ENCODE assay signal across 15 cellular contexts in the genomic region with DNA sequence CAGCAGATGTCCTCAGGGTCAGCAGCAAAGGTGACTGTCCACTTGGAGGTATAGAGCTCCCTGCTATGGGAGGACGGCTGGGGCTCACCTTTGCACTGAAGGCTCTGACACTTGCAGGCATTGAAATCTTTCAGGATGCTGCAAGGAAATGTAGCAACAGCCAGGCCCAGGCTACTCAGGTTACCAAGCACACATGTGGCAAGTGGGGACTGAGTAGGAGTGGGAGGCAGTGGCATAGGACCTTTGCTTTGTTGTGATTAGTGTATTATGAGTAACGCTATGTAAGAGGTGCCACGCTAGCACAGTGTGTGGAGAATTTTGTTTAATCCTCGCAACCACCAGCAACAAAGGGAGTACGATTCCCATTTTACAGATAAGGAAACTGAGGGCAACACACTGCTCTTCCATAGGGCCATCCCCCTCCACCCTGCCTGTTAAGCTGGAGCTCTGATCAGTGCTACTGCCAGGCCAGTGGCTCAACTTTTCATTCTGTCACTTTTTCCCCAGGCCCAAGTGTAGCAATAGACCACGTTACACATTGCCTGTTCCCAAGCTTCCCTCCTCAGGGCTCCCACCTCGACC. TPM values are rescaled to one million over a fixed set of nuclear protein-coding genes. Genes with fewer than 3 reads are reported as not detected.
DNase-seq lines count a peak whose midpoint lies in the region; ATAC-seq lines count a peak whose summit lies in the region.
"Had no signal": no experiment of that assay in that cellular context is flagged by ENCODE, and none has a peak within 500 bp of the region (broad histone marks: within the 10 kb centered on the region; RNA-seq: fewer than 3 reads in every experiment).

No MANE protein-coding gene starts in this region.

- DNase-seq in NCI-H2107 treated with DMSO at 0.1 percent for 48 hours (lab: John Stamatoyannopoulos, UW; ENCODE audit: unreplicated experiment) = peak; percentile 34
- DNase-seq in NCI-H2107 (lab: John Stamatoyannopoulos, UW) = no peak
- no peak for DNase-seq in activated naive CD8-positive, alpha-beta T cell treated with anti-CD3 and anti-CD28 coated beads for 36 hours
- DNase-seq in islet precursor cell = peak; percentile 47
- no peak for DNase-seq in NCI-H1417 (lab: John Stamatoyannopoulos, UW)
- no peak for DNase-seq in ureter (ENCODE audit: low spot score)
- DNase-seq: COR-L47, H9, NCI-H146, NCI-H82 had no signal

- no peaks in the 10 kb centered on the region for H4K20me1 ChIP-seq in BLaER1

- no peak overlapping the region for H3K4me2 ChIP-seq in BLaER1

- peaks cover 69% of the 10 kb centered on the region for H3K4me1 ChIP-seq in BLaER1

- ATAC-seq in GM19467 (IDR thresholded peaks at IDR 0.05; ENCODE audit: unreplicated experiment) = no peak

- peak overlapping the region; percentile 54 for H3K27ac Mint-ChIP-seq in activated naive CD8-positive, alpha-beta T cell treated with anti-CD3 and anti-CD28 coated beads for 36 hours

- H3K9me3 Mint-ChIP-seq in activated naive CD8-positive, alpha-beta T cell treated with anti-CD3 and anti-CD28 coated beads for 36 hours = no peaks in the 10 kb centered on the region
- H3K9me3 Mint-ChIP-seq: H9 had no signal

- H3K4me3 Mint-ChIP-seq in activated naive CD8-positive, alpha-beta T cell treated with anti-CD3 and anti-CD28 coated beads for 36 hours = no peak overlapping the region
- H3K4me3 Mint-ChIP-seq: H9 had no signal

- no peaks in the 10 kb centered on the region for H3K27me3 ChIP-seq in BLaER1

- no peak overlapping the region for H3K9ac ChIP-seq in BLaER1

- peaks cover 24% of the 10 kb centered on the region for H3K4me1 Mint-ChIP-seq in activated naive CD8-positive, alpha-beta T cell treated with anti-CD3 and anti-CD28 coated beads for 36 hours
- H3K4me1 Mint-ChIP-seq: H9 had no signal

- no peak overlapping the region for H3K4me3 ChIP-seq in BLaER1

- peaks cover 89% of the 10 kb centered on the region for H3K36me3 ChIP-seq in BLaER1

- peaks cover 19% of the 10 kb centered on the region for H3K36me3 Mint-ChIP-seq in activated naive CD8-positive, alpha-beta T cell treated with anti-CD3 and anti-CD28 coated beads for 36 hours

- H3K27me3 Mint-ChIP-seq in activated naive CD8-positive, alpha-beta T cell treated with anti-CD3 and anti-CD28 coated beads for 36 hours = no peaks in the 10 kb centered on the region

- H3K9me3 ChIP-seq in BLaER1 = no peaks in the 10 kb centered on the region

- peak overlapping the region; percentile 37; the same call in 1 of the 2 replicates for H3K27ac ChIP-seq in BLaER1
- H3K27ac ChIP-seq: 22Rv1 had no signal

RNA-seq across cellular contexts. Expression of gene TMEM63A, which starts 21.2 kb away (rescaled TPM):
- total RNA-seq in activated naive CD8-positive, alpha-beta T cell treated with anti-CD3 and anti-CD28 coated beads for 36 hours = 10 to 100 TPM; 29.5 to 33.0 TPM
- 191 TPM for total RNA-seq in ureter

RNA-seq across cellular contexts. Expression of gene LEFTY1, which starts 28.0 kb away (rescaled TPM):
- total RNA-seq in activated naive CD8-positive, alpha-beta T cell treated with anti-CD3 and anti-CD28 coated beads for 36 hours = under 1 TPM in 1 of 2 experiments, not detected in 1; 0.39 TPM
- 0.60 TPM for total RNA-seq in ureter
- total RNA-seq: HT1080, NCI-H460 had no signal

RNA-seq across cellular contexts. Expression of gene EPHX1, which starts 51.0 kb away (rescaled TPM):
- total RNA-seq in activated naive CD8-positive, alpha-beta T cell treated with anti-CD3 and anti-CD28 coated beads for 36 hours = 1 to 10 TPM; 2.7 to 4.3 TPM
- total RNA-seq in ureter = 116 TPM

Comparison
In these comparisons a context has a peak if more than half of its experiments do, and no peak if none do; other contexts are left out.
1. DNase-seq: peak in NCI-H2107 treated with DMSO at 0.1 percent for 48 hours (single experiment) and islet precursor cell (single experiment); none in NCI-H2107 (single experiment), activated naive CD8-positive, alpha-beta T cell treated with anti-CD3 and anti-CD28 coated beads for 36 hours (single experiment), NCI-H1417 (0 of 3) and ureter (single experiment).
2. RNA of gene EPHX1, which starts 51.0 kb away (total RNA-seq): 116 TPM in ureter (single experiment); 2.7 to 4.3 TPM in activated naive CD8-positive, alpha-beta T cell treated with anti-CD3 and anti-CD28 coated beads for 36 hours; every median in the first group is over 10 times any median in the second.